Comparison of ENCODE assay signal across 17 cellular contexts in the genomic region with DNA sequence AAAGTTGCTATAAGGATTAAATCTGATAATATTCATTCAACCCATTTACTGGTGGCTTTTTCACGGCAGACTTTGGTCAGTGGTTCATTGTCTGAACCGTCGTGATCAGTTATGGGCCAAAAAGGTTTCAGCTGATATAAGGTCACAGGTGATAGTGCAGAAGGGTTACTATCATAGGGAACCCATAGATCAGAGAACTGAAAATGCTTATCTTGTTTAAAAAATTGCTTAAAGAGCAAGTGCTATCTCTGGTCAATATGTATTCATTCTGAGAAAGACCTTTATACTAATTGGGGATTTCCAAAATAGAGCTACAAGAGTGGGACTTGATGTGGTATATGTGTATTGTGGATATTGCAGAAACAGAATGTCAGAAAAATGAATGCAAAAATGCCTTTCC.
DNase-seq lines count a peak whose midpoint lies in the region; ATAC-seq and TF ChIP-seq lines count a peak whose summit lies in the region.
"Had no signal": no experiment of that assay in that cellular context is flagged by ENCODE, and none has a peak within 500 bp of the region (broad histone marks: within the 10 kb centered on the region; RNA-seq: fewer than 3 reads in every experiment).

No MANE protein-coding gene starts in this region.

- DNase-seq in GM13976 (ENCODE audit: low spot score) (peak; percentile 33), left lung (no peak), HuH-7 (ENCODE audit: low spot score) (no peak), UCSD-AML1 (lab: John Stamatoyannopoulos, UW; ENCODE audit: unreplicated experiment) (no peak), spleen (no peak)
- DNase-seq: AML-193, Caco-2, HFFc6, Kasumi-1, NCI-H1105 treated with DMSO at 0.1 percent for 48 hours, NCI-H187, NCI-H2171 treated with DMSO at 0.1 percent for 48 hours, NCI-H510A, SIG-M5 had no signal

- no peaks in the 10 kb centered on the region for H3K27me3 ChIP-seq in left lung
- no peaks in the 10 kb centered on the region for H3K27me3 ChIP-seq in spleen (replicated peaks in 1 of 7)

- 82 to 88% (median 86%) methylated on average over 3 of the region's 3 CpGs for WGBS in spleen, 5 donors

- H3K4me1 ChIP-seq in left lung (no peaks in the 10 kb centered on the region), spleen (no peaks in the 10 kb centered on the region)
- H3K4me1 ChIP-seq: Caco-2 had no signal

- ATAC-seq in GM19025 (IDR thresholded peaks at IDR 0.05; ENCODE audit: low read depth, unreplicated experiment) = peak; percentile 50
- ATAC-seq in HG02938 (IDR thresholded peaks at IDR 0.05; ENCODE audit: unreplicated experiment) = peak; percentile 49
- peak; percentile 44 for ATAC-seq in HG03575 (IDR thresholded peaks at IDR 0.05; ENCODE audit: extremely low read depth, insufficient number of reproducible peaks, low FRiP score, unreplicated experiment)
- no peak for ATAC-seq in left lung

- TF ChIP-seq CTCF in GM13976 (IDR thresholded peaks at IDR 0.05; ENCODE audit: borderline replicate concordance, control extremely low read depth, extremely low read depth, insufficient read depth, missing control alignments) (no peak), left lung (IDR thresholded peaks at IDR 0.05) (no peak), spleen (IDR thresholded peaks at IDR 0.05 in 8 of 11, conservative IDR thresholded peaks at IDR 0.05 in 3 of 11) (no peak)

- intact Hi-C loops in left lung (cut with DNase I) (no loop called here), spleen (cut with DNase I; ENCODE audit: low total_unique reads) (no loop called here)

- H3K36me3 ChIP-seq in left lung (no peaks in the 10 kb centered on the region), spleen (no peaks in the 10 kb centered on the region)

- H3K9me3 ChIP-seq in left lung = peaks cover 0 to under 1% of the 10 kb centered on the region in 2 donors
- peaks cover 0 to 14% (median 0%) of the 10 kb centered on the region in 8 donors for H3K9me3 ChIP-seq in spleen
- H3K9me3 ChIP-seq: Caco-2 had no signal

- in situ Hi-C loops in GM13976 (cut with MboI; ENCODE audit: low sequenced_read_pairs, unreplicated experiment) = no loop called here

- H3K4me3 ChIP-seq in left lung (no peak overlapping the region), spleen (no peak overlapping the region)

- H3K27ac ChIP-seq in left lung (no peak overlapping the region), spleen (no peak overlapping the region)

- no peak for TF ChIP-seq POLR2A in spleen (IDR thresholded peaks at IDR 0.05)
